ENCODE assay signal across 19 cellular contexts in the genomic region with DNA sequence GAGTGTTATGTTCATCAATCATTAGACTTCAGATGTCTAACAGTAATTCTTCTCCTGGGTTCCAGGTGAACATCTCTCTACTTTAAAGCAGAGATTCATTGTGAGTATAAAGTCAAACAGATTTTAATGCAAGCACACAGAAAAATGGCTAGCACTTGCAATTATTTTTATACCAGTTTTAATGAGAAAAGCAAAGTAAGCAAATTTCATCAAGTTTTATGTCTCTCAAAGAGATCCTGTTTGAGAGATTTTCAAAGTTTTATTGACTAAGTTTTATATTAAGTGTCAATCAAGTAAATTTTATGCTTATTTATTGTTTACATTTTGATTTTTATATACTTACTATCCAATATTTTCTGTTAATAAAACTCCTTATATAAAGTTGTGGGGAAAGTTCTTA.
DNase-seq lines count a peak whose midpoint lies in the region; ATAC-seq, FAIRE-seq and TF ChIP-seq lines count a peak whose summit lies in the region.
"Had no signal": no experiment of that assay in that cellular context is flagged by ENCODE, and none has a peak within 500 bp of the region (broad histone marks: within the 10 kb centered on the region; RNA-seq: fewer than 3 reads in every experiment).

No MANE protein-coding gene starts in this region.

- ATAC-seq in HepG2 (no peak), right lobe of liver (no peak), pancreas (no peak), HG03095 (IDR thresholded peaks at IDR 0.05; ENCODE audit: unreplicated experiment) (no peak)

- CTCF ChIA-PET in HepG2 (lab: Yijun Ruan, JAX; ENCODE audit: low intra/inter-chr PET ratio, low total read pairs) = no interaction called here
- CTCF ChIA-PET in PC-9 (lab: Charles Lee) = no interaction called here

- DNase-seq in HepG2 (ENCODE audit: low spot score) (no peak), right lobe of liver (no peak), PC-9 (no peak), pancreas (no peak), EL (no peak), HuH-7.5 (ENCODE audit: low spot score) (no peak)
- DNase-seq: C1 segment of cervical spinal cord; Calu3; CD4-positive, alpha-beta memory T cell; COR-L47; DMS53; DMS79 treated with DMSO at 0.1 percent for 48 hours; GOT3 had no signal

- H3K9ac ChIP-seq in HepG2 (ENCODE audit: insufficient read depth, low read depth, low read length) = no peak overlapping the region

- TF ChIP-seq POLR2A in HepG2 (IDR thresholded peaks at IDR 0.05; ENCODE audit: insufficient read depth in 1 of 2, low read depth in 2 of 2, low read length in 2 of 2) = no peak
- TF ChIP-seq POLR2A in right lobe of liver (IDR thresholded peaks at IDR 0.05) = no peak

- in situ Hi-C loops in HepG2 (cut with HindIII; ENCODE audit: extremely low pct_ligation_motif_present, low pct_unique_long_range_greater_than_20kb) = no loop called here

- H3K27me3 ChIP-seq in HepG2 (ENCODE audit: control insufficient read depth in 1 of 2, insufficient read depth in 2 of 2, low read length in 2 of 2) (no peaks in the 10 kb centered on the region), right lobe of liver (no peaks in the 10 kb centered on the region), PC-9 (ENCODE audit: insufficient read depth, low read depth) (no peaks in the 10 kb centered on the region), pancreas (no peaks in the 10 kb centered on the region)

- no peaks in the 10 kb centered on the region for H3K79me2 ChIP-seq in HepG2 (ENCODE audit: insufficient read depth, low read length)
- H3K79me2 ChIP-seq in PC-9 (ENCODE audit: low read depth) = no peaks in the 10 kb centered on the region

- H3K9me3 ChIP-seq in HepG2 (ENCODE audit: low read length) (peaks cover 25% of the 10 kb centered on the region), right lobe of liver (no peaks in the 10 kb centered on the region), PC-9 (ENCODE audit: insufficient read depth, low read depth) (0 out of 2 replicates have a peak, but pooled peaks cover 5% of the 10 kb centered on the region), pancreas (no peaks in the 10 kb centered on the region)
- H3K9me3 ChIP-seq: HAP-1 had no signal

- POLR2A ChIA-PET in HepG2 (lab: Yijun Ruan, JAX) (no interaction called here), PC-9 (lab: Charles Lee; ENCODE audit: unreplicated experiment) (no interaction called here)

- BruUV-seq in HepG2 (replicated peaks; lab: Mats Ljungman, UMichigan) (no TSS peak), PC-9 (replicated peaks; lab: Mats Ljungman, UMichigan) (no TSS peak)

- TF ChIP-seq RAD21 in HepG2 (CRISPR knock-in tag; IDR thresholded peaks at IDR 0.05) = no peak

- no peak overlapping the region for H3K4me3 ChIP-seq in HepG2 (replicated peaks in 1 of 3; ENCODE audit: insufficient read depth in 1 of 3, low read depth in 2 of 3, low read length in 3 of 3)
- H3K4me3 ChIP-seq in right lobe of liver = no peak overlapping the region
- H3K4me3 ChIP-seq in PC-9 = no peak overlapping the region
- no peak overlapping the region for H3K4me3 ChIP-seq in pancreas
- H3K4me3 ChIP-seq: HAP-1 had no signal

- TF ChIP-seq CTCF in HepG2 (CRISPR knock-in tag; IDR thresholded peaks at IDR 0.05) (no peak), right lobe of liver (IDR thresholded peaks at IDR 0.05) (no peak), PC-9 (conservative IDR thresholded peaks at IDR 0.05) (no peak), pancreas (IDR thresholded peaks at IDR 0.05) (no peak)

- FAIRE-seq in HepG2 (lab: Jason Lieb, UNC) = no peak
- FAIRE-seq in pancreas (lab: Jason Lieb, UNC) = peak; percentile 66
- FAIRE-seq: G401.6, GM12892, H54 had no signal

- TF ChIP-seq EP300 in HepG2 (IDR thresholded peaks at IDR 0.05; ENCODE audit: low read depth in 2 of 2, low read length in 2 of 2) (no peak), HepG2 (CRISPR knock-in tag; IDR thresholded peaks at IDR 0.05; ENCODE audit: borderline replicate concordance) (no peak)

- no peaks in the 10 kb centered on the region for H3F3A ChIP-seq in PC-9 (ENCODE audit: insufficient read depth, low read depth)

- intact Hi-C loops in HepG2 (cut with micrococcal nuclease; ENCODE audit: unreplicated experiment) = no loop called here
- intact Hi-C loops in right lobe of liver (cut with DNase I) = no loop called here
- intact Hi-C loops in PC-9 (cut with micrococcal nuclease; ENCODE audit: unreplicated experiment) = no loop called here
- intact Hi-C loops in pancreas (cut with DNase I) = no loop called here

- no peak overlapping the region for H2AFZ ChIP-seq in HepG2 (ENCODE audit: low read length)
- peak overlapping the region; percentile 28; the same call in 1 of the 2 replicates for H2AFZ ChIP-seq in PC-9

- H3K36me3 ChIP-seq in HepG2 (replicated peaks in 1 of 2; ENCODE audit: control insufficient read depth in 1 of 2, insufficient read depth in 2 of 2, low read length in 2 of 2) = no peaks in the 10 kb centered on the region
- H3K36me3 ChIP-seq in right lobe of liver = no peaks in the 10 kb centered on the region
- H3K36me3 ChIP-seq in PC-9 (ENCODE audit: low read depth) = no peaks in the 10 kb centered on the region
- H3K36me3 ChIP-seq in pancreas = no peaks in the 10 kb centered on the region
- H3K36me3 ChIP-seq: HAP-1 had no signal

- no peaks in the 10 kb centered on the region; the same call in 1 of the 2 replicates for H3K9me2 ChIP-seq in PC-9 (ENCODE audit: insufficient read depth)

- H3K4me2 ChIP-seq in HepG2 (ENCODE audit: low read depth, low read length) (no peak overlapping the region), PC-9 (no peak overlapping the region)

- H3K4me1 ChIP-seq in HepG2 (ENCODE audit: insufficient read depth, low read length) (no peaks in the 10 kb centered on the region), right lobe of liver (no peaks in the 10 kb centered on the region), PC-9 (replicated peaks; ENCODE audit: insufficient read depth) (no peaks in the 10 kb centered on the region), pancreas (no peaks in the 10 kb centered on the region)
- H3K4me1 ChIP-seq: HAP-1 had no signal

- no peaks in the 10 kb centered on the region for H4K20me1 ChIP-seq in HepG2 (ENCODE audit: insufficient read depth, low read length)
- no peaks in the 10 kb centered on the region for H4K20me1 ChIP-seq in PC-9 (ENCODE audit: insufficient read depth)

- H3K27ac ChIP-seq in HepG2 (ENCODE audit: extremely low read length, insufficient read depth, low read length) (no peak overlapping the region), right lobe of liver (no peak overlapping the region), PC-9 (no peak overlapping the region), pancreas (no peak overlapping the region)
- H3K27ac ChIP-seq: 22Rv1 had no signal

TF ChIP-seq in HepG2, 621 proteins besides CTCF, POLR2A, EP300 and RAD21:
- TF ChIP-seq ZNF510 (CRISPR knock-in tag; IDR thresholded peaks at IDR 0.05; ENCODE audit: low read depth) = no peak
- no peak for TF ChIP-seq GATA4 (IDR thresholded peaks at IDR 0.05; ENCODE audit: borderline replicate concordance, low read depth)
- peak; percentile 74 for TF ChIP-seq MAFF (IDR thresholded peaks at IDR 0.05; ENCODE audit: low read depth, low read length)
- TF ChIP-seq MAFK (conservative IDR thresholded peaks at IDR 0.05 in 1 of 2, IDR thresholded peaks at IDR 0.05 in 1 of 2; ENCODE audit: low read length in 2 of 2) = peak; percentile 67 to 81
- TF ChIP-seq, protein P1, sequence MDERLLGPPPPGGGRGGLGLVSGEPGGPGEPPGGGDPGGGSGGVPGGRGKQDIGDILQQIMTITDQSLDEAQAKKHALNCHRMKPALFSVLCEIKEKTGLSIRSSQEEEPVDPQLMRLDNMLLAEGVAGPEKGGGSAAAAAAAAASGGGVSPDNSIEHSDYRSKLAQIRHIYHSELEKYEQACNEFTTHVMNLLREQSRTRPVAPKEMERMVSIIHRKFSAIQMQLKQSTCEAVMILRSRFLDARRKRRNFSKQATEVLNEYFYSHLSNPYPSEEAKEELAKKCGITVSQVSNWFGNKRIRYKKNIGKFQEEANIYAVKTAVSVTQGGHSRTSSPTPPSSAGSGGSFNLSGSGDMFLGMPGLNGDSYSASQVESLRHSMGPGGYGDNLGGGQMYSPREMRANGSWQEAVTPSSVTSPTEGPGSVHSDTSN (CRISPR knock-in tag; IDR thresholded peaks at IDR 0.05) = no peak
- TF ChIP-seq ZNF136 (CRISPR knock-in tag; IDR thresholded peaks at IDR 0.05; ENCODE audit: low read depth) = no peak
